8 cellular contexts compared by ENCODE assay signal in the genomic region with DNA sequence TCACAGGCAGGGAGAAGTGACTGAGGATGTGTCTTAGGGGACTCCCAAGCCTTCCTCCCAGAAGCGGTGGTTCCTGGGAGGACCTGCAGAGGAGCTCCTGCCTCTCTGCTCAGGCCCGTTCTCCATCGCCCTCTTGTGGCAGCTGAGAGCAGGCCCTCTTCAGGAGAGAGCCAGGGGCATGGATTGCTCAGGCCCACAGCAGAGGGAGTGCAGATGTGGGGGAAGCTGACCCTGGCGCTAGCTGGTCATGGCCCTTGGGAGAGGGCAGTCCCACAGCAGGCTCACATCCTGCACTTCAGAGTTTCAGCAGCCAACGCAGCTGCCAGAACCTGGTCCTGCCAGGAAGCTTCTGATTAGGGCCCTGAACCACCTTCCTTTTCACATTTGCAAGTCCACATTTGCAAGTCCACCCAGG.
DNase-seq lines count a peak whose midpoint lies in the region; ATAC-seq and TF ChIP-seq lines count a peak whose summit lies in the region.

No MANE protein-coding gene starts in this region.

- H3K4me3 ChIP-seq in DOHH2 (ENCODE audit: low read length) (no peak overlapping the region), Loucy (ENCODE audit: low read length, poor library complexity, severe bottlenecking) (peak overlapping the region; percentile 39)

- H2AFZ ChIP-seq in Loucy (ENCODE audit: low read length): peak overlapping the region; percentile 37; the same call in 1 of the 2 replicates

- no peaks in the 10 kb centered on the region for H3K27me3 Mint-ChIP-seq in T-cell
- H3K27me3 Mint-ChIP-seq in activated naive CD8-positive, alpha-beta T cell treated with anti-CD3 and anti-CD28 coated beads, Interleukin-2, amount 50 U/mL, for 24 hours: no peaks in the 10 kb centered on the region

- no peak overlapping the region for H3K9ac ChIP-seq in Loucy (ENCODE audit: low read depth, low read length, poor library complexity, severe bottlenecking)

- H3K4me1 ChIP-seq in DOHH2 (ENCODE audit: control insufficient read depth, low read length) (peaks cover 13% of the 10 kb centered on the region), Loucy (ENCODE audit: insufficient read depth, low read length, poor library complexity, severe bottlenecking) (peaks cover 34% of the 10 kb centered on the region)

- H3K4me2 ChIP-seq in DOHH2 (ENCODE audit: low read length) (no peak overlapping the region), Loucy (ENCODE audit: low read depth, low read length, poor library complexity, severe bottlenecking) (peak overlapping the region; percentile 68)

- ATAC-seq in GM21723 (IDR thresholded peaks at IDR 0.05; ENCODE audit: unreplicated experiment) (peak; percentile 42), T-cell (replicated peaks in 1 of 4) (peak; percentile 55 to 75 (median 62)), HG02588 (IDR thresholded peaks at IDR 0.05; ENCODE audit: unreplicated experiment) (no peak)
- peak; percentile 77 for ATAC-seq in activated naive CD8-positive, alpha-beta T cell treated with anti-CD3 and anti-CD28 coated beads, Interleukin-2, amount 50 U/mL, for 24 hours

- H3K27ac Mint-ChIP-seq in T-cell: peak overlapping the region; percentile 91 to 97
- H3K27ac Mint-ChIP-seq in activated naive CD8-positive, alpha-beta T cell treated with anti-CD3 and anti-CD28 coated beads, Interleukin-2, amount 50 U/mL, for 24 hours: peak overlapping the region; percentile 84

- H3K36me3 ChIP-seq in DOHH2 (ENCODE audit: control insufficient read depth, low read length) (no peaks in the 10 kb centered on the region), Loucy (ENCODE audit: insufficient read depth, low read length) (no peaks in the 10 kb centered on the region)

- TF ChIP-seq CTCF in DOHH2 (IDR thresholded peaks at IDR 0.05; ENCODE audit: low read depth, low read length, poor library complexity, severe bottlenecking) (peak; percentile 94), Loucy (conservative IDR thresholded peaks at IDR 0.05; ENCODE audit: low read length) (peak; percentile 90)

- CTCF ChIA-PET in T-cell (lab: Charles Lee): interaction anchor here (0.6 to 7.4 kb wide), 44 partner anchors 9 to 1765 kb away, joined by 3 to 161 read pairs (median 4); a partner anchor contains a TSS

- POLR2A ChIA-PET in T-cell (lab: Charles Lee): interaction anchor here in 1 of 2 donors (0.7 kb wide), 1 partner anchor 198 kb away, joined by 4 read pairs; no protein-coding TSS in a partner anchor

- H4K20me1 ChIP-seq in DOHH2 (ENCODE audit: control insufficient read depth, insufficient read depth, low read depth, low read length) (no peaks in the 10 kb centered on the region), Loucy (ENCODE audit: insufficient read depth, low read length, poor library complexity, severe bottlenecking) (no peaks in the 10 kb centered on the region)

- H3K36me3 Mint-ChIP-seq in T-cell: peaks cover 2% of the 10 kb centered on the region
- H3K36me3 Mint-ChIP-seq in activated naive CD8-positive, alpha-beta T cell treated with anti-CD3 and anti-CD28 coated beads, Interleukin-2, amount 50 U/mL, for 24 hours (ENCODE audit: low read depth): peaks cover 6% of the 10 kb centered on the region

- no peak overlapping the region for H3K27ac ChIP-seq in DOHH2 (ENCODE audit: low read depth, low read length)

- H3K9me3 Mint-ChIP-seq in T-cell: no peaks in the 10 kb centered on the region
- H3K9me3 Mint-ChIP-seq in activated naive CD8-positive, alpha-beta T cell treated with anti-CD3 and anti-CD28 coated beads, Interleukin-2, amount 50 U/mL, for 24 hours: no peaks in the 10 kb centered on the region

- no peaks in the 10 kb centered on the region for H3K27me3 ChIP-seq in DOHH2 (ENCODE audit: control insufficient read depth, low read length)
- no peaks in the 10 kb centered on the region for H3K27me3 ChIP-seq in Loucy (ENCODE audit: insufficient read depth, low read length, poor library complexity, severe bottlenecking)

- H3K9me2 ChIP-seq in DOHH2 (replicated peaks; ENCODE audit: control insufficient read depth, low read length) (no peaks in the 10 kb centered on the region), Loucy (replicated peaks; ENCODE audit: low read depth, low read length) (no peaks in the 10 kb centered on the region)

- H3K4me1 Mint-ChIP-seq in T-cell: peaks cover 79 to 87% (median 82%) of the 10 kb centered on the region in 3 donors
- H3K4me1 Mint-ChIP-seq in activated naive CD8-positive, alpha-beta T cell treated with anti-CD3 and anti-CD28 coated beads, Interleukin-2, amount 50 U/mL, for 24 hours: peaks cover 70% of the 10 kb centered on the region

- H3K79me2 ChIP-seq in DOHH2 (ENCODE audit: control insufficient read depth, low read length) (no peaks in the 10 kb centered on the region), Loucy (ENCODE audit: insufficient read depth, low read length) (no peaks in the 10 kb centered on the region)

- DNase-seq in T-cell (peak in 33 of 34 experiments; percentile 56 to 80 (median 73)), hepatic stellate cell (ENCODE audit: low spot score) (peak; percentile 40)
- DNase-seq in activated naive CD8-positive, alpha-beta T cell treated with anti-CD3 and anti-CD28 coated beads, Interleukin-2, amount 50 U/mL, for 24 hours: peak; percentile 83
- peak; percentile 62 to 76 for DNase-seq in stimulated activated CD4-positive, alpha-beta T cell treated with anti-CD3 and anti-CD28 coated beads, Interleukin-15, amount 100 ng/mL, for 48 hours (ENCODE audit: low read depth in 2 of 2)

- H3F3A ChIP-seq in DOHH2 (ENCODE audit: control insufficient read depth, insufficient read depth) (peaks cover 3% of the 10 kb centered on the region; the same call in 1 of the 2 replicates), Loucy (ENCODE audit: low read depth) (peaks cover 4% of the 10 kb centered on the region)

- H3K9me3 ChIP-seq in DOHH2 (ENCODE audit: control insufficient read depth, insufficient read depth, low read length) (no peaks in the 10 kb centered on the region), Loucy (ENCODE audit: insufficient read depth, low read depth, low read length) (no peaks in the 10 kb centered on the region)

- H3K4me3 Mint-ChIP-seq in T-cell: peak overlapping the region; percentile 17 to 76 (median 57)
- peak overlapping the region; percentile 48 for H3K4me3 Mint-ChIP-seq in activated naive CD8-positive, alpha-beta T cell treated with anti-CD3 and anti-CD28 coated beads, Interleukin-2, amount 50 U/mL, for 24 hours
